36 cellular contexts compared by ENCODE assay signal in genomic region chr4:93813092-93813491, GRCh38. TPM values are rescaled to one million over a fixed set of nuclear protein-coding genes. Genes with fewer than 3 reads are reported as not detected.
"Had no signal": no experiment of that assay in that cellular context is flagged by ENCODE, and none has a peak within 500 bp of the region (broad histone marks: within the 10 kb centered on the region; RNA-seq: fewer than 3 reads in every experiment).

No MANE protein-coding gene starts in this region.

- H3K36me3 ChIP-seq: adrenal gland, colonic mucosa, esophagus muscularis mucosa, gastroesophageal sphincter, WERI-Rb-1 had no signal

- H3K27ac ChIP-seq: adrenal gland, body of pancreas, colonic mucosa, esophagus muscularis mucosa, foreskin keratinocyte, gastroesophageal sphincter, WERI-Rb-1 had no signal

- ATAC-seq: activated CD4-positive, alpha-beta T cell treated with anti-CD3 and anti-CD28 coated beads for 36 hours; activated CD8-positive, alpha-beta memory T cell treated with anti-CD3 and anti-CD28 coated beads, Interleukin-2, amount 10 ng/mL, durations not matched to agents 7 days and 5 days; activated CD8-positive, alpha-beta T cell treated with anti-CD3 and anti-CD28 coated beads, Interleukin-2, amount 10 ng/mL, durations not matched to agents 7 days and 5 days; activated naive CD8-positive, alpha-beta T cell treated with anti-CD3 and anti-CD28 coated beads, Interleukin-2, amount 50 U/mL, for 24 hours; body of pancreas; foreskin keratinocyte; gastroesophageal sphincter; T-helper 17 cell had no signal

- H3K4me1 ChIP-seq: colonic mucosa, foreskin keratinocyte had no signal

- DNase-seq: activated CD4-positive, alpha-beta memory T cell treated with anti-CD3 and anti-CD28 coated beads for 36 hours; activated CD4-positive, alpha-beta T cell treated with anti-CD3 and anti-CD28 coated beads for 36 hours; activated CD4-positive, alpha-beta T cell treated with anti-CD3 and anti-CD28 coated beads, Interleukin-2, amount 10 ng/mL, durations not matched to agents 24 days and 14 days; activated CD4-positive, CD25-positive, alpha-beta regulatory T cell; activated CD4-positive, CD25-positive, alpha-beta regulatory T cell treated with anti-CD3 and anti-CD28 coated beads, Interleukin-2, amount 50 U/mL, for 72 hours; activated CD8-positive, alpha-beta memory T cell treated with anti-CD3 and anti-CD28 coated beads, Interleukin-2, amount 10 ng/mL, durations not matched to agents 7 days and 5 days; activated CD8-positive, alpha-beta memory T cell treated with anti-CD3 and anti-CD28 coated beads, Interleukin-2, amount 50 U/mL, for 4 hours; activated CD8-positive, alpha-beta T cell treated with anti-CD3 and anti-CD28 coated beads, Interleukin-2, amount 10 ng/mL, durations not matched to agents 7 days and 5 days; activated effector memory CD4-positive, alpha-beta T cell treated with anti-CD3 and anti-CD28 coated beads, Interleukin-2, amount 50 U/mL, for 16 hours; activated naive CD4-positive, alpha-beta T cell treated with anti-CD3 and anti-CD28 coated beads for 36 hours; activated naive CD8-positive, alpha-beta T cell treated with anti-CD3 and anti-CD28 coated beads for 36 hours; activated naive CD8-positive, alpha-beta T cell treated with anti-CD3 and anti-CD28 coated beads, Interleukin-2, amount 50 U/mL, for 24 hours; activated T-cell treated with anti-CD3 and anti-CD28 coated beads, Interleukin-2, amount 50 U/mL, for 1 hour; activated T-cell treated with anti-CD3 and anti-CD28 coated beads, Interleukin-2, amount 50 U/mL, for 48 hours; adrenal gland; amygdala; aorta; body of pancreas; caudate nucleus; colonic mucosa; effector memory CD4-positive, alpha-beta T cell; endodermal cell; erythroblast; foreskin keratinocyte; T-helper 1 cell; T-helper 17 cell; T1000; WERI-Rb-1 had no signal

- H3K9me3 ChIP-seq: adrenal gland, body of pancreas, colonic mucosa, esophagus muscularis mucosa, gastroesophageal sphincter had no signal

- H3K4me3 ChIP-seq: adrenal gland, body of pancreas, colonic mucosa, esophagus muscularis mucosa, gastroesophageal sphincter had no signal

- H3K27me3 ChIP-seq: adrenal gland, body of pancreas, colonic mucosa had no signal

RNA-seq across cellular contexts. Expression of gene ATOH1, which starts 15.5 kb away (rescaled TPM):
- total RNA-seq: activated CD4-positive, alpha-beta memory T cell treated with anti-CD3 and anti-CD28 coated beads for 36 hours; activated CD4-positive, alpha-beta T cell treated with anti-CD3 and anti-CD28 coated beads for 36 hours; activated CD4-positive, alpha-beta T cell treated with anti-CD3 and anti-CD28 coated beads, Interleukin-2, amount 10 ng/mL, durations not matched to agents 24 days and 14 days; activated CD8-positive, alpha-beta memory T cell treated with anti-CD3 and anti-CD28 coated beads for 36 hours; activated CD8-positive, alpha-beta memory T cell treated with anti-CD3 and anti-CD28 coated beads, Interleukin-2, amount 10 ng/mL, durations not matched to agents 7 days and 5 days; activated CD8-positive, alpha-beta T cell treated with anti-CD3 and anti-CD28 coated beads, Interleukin-2, amount 10 ng/mL, durations not matched to agents 7 days and 5 days; activated naive CD4-positive, alpha-beta T cell treated with anti-CD3 and anti-CD28 coated beads for 36 hours; activated naive CD8-positive, alpha-beta T cell treated with anti-CD3 and anti-CD28 coated beads for 36 hours; activated T-helper 1 cell treated with anti-CD3 and anti-CD28 coated beads, Interleukin-12 subunit alpha, Interleukin-12 subunit beta, Interleukin-2, Interleukin-4 antibody, amounts not matched to agents 30 ng/mL and 10 ng/mL and 1 ng/mL, durations not matched to agents 14 hours and 24 hours and 36 hours; activated T-helper 2 cell treated with anti-CD3 and anti-CD28 coated beads, Interferon-gamma antibody, Interleukin-2, Interleukin-4, amounts not matched to agents 10 μg/mL and 5 μg/mL and 100 μg/mL, durations not matched to agents 14 hours and 24 hours and 36 hours; adrenal gland; aorta; body of pancreas; chondrocyte; dermis microvascular lymphatic vessel endothelial cell; esophagus muscularis mucosa; foreskin keratinocyte; gastroesophageal sphincter; glomerular endothelial cell; T-helper 17 cell had no signal
- polyA plus RNA-seq: adrenal gland, foreskin keratinocyte had no signal
